8 cellular contexts compared by ENCODE assay signal in the genomic region with DNA sequence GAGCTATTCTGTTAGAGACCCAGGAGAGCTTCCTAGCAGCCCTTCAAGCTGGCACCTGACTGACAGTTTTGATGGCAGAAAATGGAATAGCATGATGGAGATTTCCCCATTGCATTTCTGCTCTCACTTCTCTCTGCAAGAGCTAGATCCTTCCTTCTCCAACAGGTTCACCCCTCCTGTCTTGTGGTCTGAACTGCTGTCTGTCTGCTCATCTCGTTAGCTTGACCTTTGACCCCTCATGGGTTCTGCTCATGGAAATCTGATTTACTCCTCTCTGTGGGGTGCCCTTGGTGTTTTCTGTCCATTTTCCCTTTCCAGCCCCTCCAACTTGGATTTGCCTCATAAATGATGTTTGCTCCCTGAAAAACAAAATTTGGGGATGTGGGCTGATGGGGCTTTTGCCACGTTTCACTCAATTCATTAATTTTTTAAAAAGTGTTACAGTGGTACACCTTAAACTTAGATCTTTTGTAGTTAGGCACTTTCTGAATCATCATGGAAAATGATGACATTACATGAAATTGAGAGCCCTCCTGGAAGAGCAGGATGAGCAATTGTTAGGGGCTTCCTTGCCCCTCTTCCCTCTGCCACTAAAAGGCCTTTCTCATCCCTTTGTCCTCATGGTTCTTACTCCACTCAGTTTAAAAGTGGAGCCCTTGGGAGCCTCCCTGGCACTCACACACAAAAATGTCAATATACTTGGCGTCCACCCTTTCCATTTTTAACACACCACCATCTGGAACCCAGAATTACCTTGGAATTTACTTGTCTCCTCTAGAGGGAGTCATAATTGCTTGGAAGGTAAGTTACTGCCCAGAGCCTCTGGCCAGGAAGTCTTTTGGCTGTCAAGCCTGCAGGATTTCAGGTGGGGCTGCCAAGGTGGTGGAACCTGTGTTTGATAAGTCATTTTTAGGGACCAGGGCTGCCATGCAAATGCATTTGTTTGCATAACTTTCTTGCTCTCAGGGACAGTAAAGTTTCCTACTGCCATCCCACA. TPM values are rescaled to one million over a fixed set of nuclear protein-coding genes. Genes with fewer than 3 reads are reported as not detected.
A peak's percentile ranks its signal among the peaks of the same experiment; 100 is the strongest.
DNase-seq lines count a peak whose midpoint lies in the region; ATAC-seq, FAIRE-seq and TF ChIP-seq lines count a peak whose summit lies in the region.

No MANE protein-coding gene starts in this region.

- no peak overlapping the region for H3K14ac ChIP-seq in mesenchymal stem cell (ENCODE audit: low read length in 2 of 2)

- CTCF ChIA-PET in Panc1 (lab: Charles Lee), result interaction anchor here (1.1 kb wide), 1 partner anchor 174 kb away, joined by 5 read pairs; no protein-coding TSS in a partner anchor

- H3K23ac ChIP-seq in mesenchymal stem cell (ENCODE audit: low read length in 2 of 2), result no peak overlapping the region

- H3K4me2 ChIP-seq in mesenchymal stem cell (ENCODE audit: low read length, poor library complexity, severe bottlenecking), result no peak overlapping the region

- H2AK5ac ChIP-seq in mesenchymal stem cell (ENCODE audit: low read length, severe bottlenecking), result no peak overlapping the region

- H2BK15ac ChIP-seq in mesenchymal stem cell (ENCODE audit: low read depth, poor library complexity, severe bottlenecking), result no peak overlapping the region

- no peak overlapping the region for H3K4ac ChIP-seq in mesenchymal stem cell (ENCODE audit: low read depth in 1 of 2, low read length in 2 of 2)

- no peaks in the 10 kb centered on the region for H3K27me3 Mint-ChIP-seq in mesothelial cell of epicardium (ENCODE audit: low read depth)

- no peaks in the 10 kb centered on the region for H3K9me3 ChIP-seq in Panc1 (ENCODE audit: control insufficient read depth, insufficient read depth, low read depth, low read length)
- no peaks in the 10 kb centered on the region for H3K9me3 ChIP-seq in mesenchymal stem cell (ENCODE audit: control insufficient read depth, low read length)

- ATAC-seq in Panc1 (no peak), GM21390 (IDR thresholded peaks at IDR 0.05; ENCODE audit: unreplicated experiment) (no peak)

- no peak overlapping the region for H3K27ac Mint-ChIP-seq in mesothelial cell of epicardium

- no peak overlapping the region for H2BK5ac ChIP-seq in mesenchymal stem cell (ENCODE audit: low read depth, low read length, poor library complexity, severe bottlenecking)

- H3K9me3 Mint-ChIP-seq in mesothelial cell of epicardium, result no peaks in the 10 kb centered on the region

- H3K27ac ChIP-seq in Panc1 (ENCODE audit: low read length), result no peak overlapping the region
- no peak overlapping the region for H3K27ac ChIP-seq in mesenchymal stem cell (ENCODE audit: low read length, poor library complexity, severe bottlenecking)

- POLR2A ChIA-PET in Panc1 (lab: Charles Lee), result no interaction called here

- no peak overlapping the region for H3K18ac ChIP-seq in mesenchymal stem cell (ENCODE audit: low read depth in 1 of 2, low read length in 2 of 2)

- H3K36me3 ChIP-seq in Panc1 (ENCODE audit: control insufficient read depth, insufficient read depth, low read length) (no peaks in the 10 kb centered on the region), mesenchymal stem cell (ENCODE audit: control insufficient read depth in 1 of 2, insufficient read depth in 2 of 2, low read depth in 1 of 2, low read length in 2 of 2) (peaks cover 36 to 48% of the 10 kb centered on the region in 2 experiments)

- no peak overlapping the region for H2AFZ ChIP-seq in mesenchymal stem cell (ENCODE audit: low read depth, low read length)

- H4K91ac ChIP-seq in mesenchymal stem cell (ENCODE audit: low read length), result no peak overlapping the region

- H3K79me1 ChIP-seq in mesenchymal stem cell (replicated peaks; ENCODE audit: low read length, poor library complexity, severe bottlenecking), result peaks cover 15% of the 10 kb centered on the region

- H3K4me3 ChIP-seq in Panc1 (ENCODE audit: low read depth in 2 of 2, low read length in 2 of 2), result no peak overlapping the region
- H3K4me3 ChIP-seq in fibroblast of pulmonary artery (replicated peaks; ENCODE audit: low read depth, low read length), result no peak overlapping the region
- no peak overlapping the region for H3K4me3 ChIP-seq in mesenchymal stem cell (ENCODE audit: insufficient read depth in 1 of 2, low read depth in 1 of 2, low read length in 2 of 2)

- no peaks in the 10 kb centered on the region for H3K4me1 Mint-ChIP-seq in mesothelial cell of epicardium

- peak; percentile 38 for DNase-seq in NCI-H2196 (lab: John Stamatoyannopoulos, UW; ENCODE audit: unreplicated experiment)
- DNase-seq in NCI-H2196 treated with DMSO at 0.1 percent for 48 hours (lab: John Stamatoyannopoulos, UW; ENCODE audit: unreplicated experiment), result no peak
- DNase-seq in H54 (ENCODE audit: insufficient read length, low spot score), result peak; percentile 33
- DNase-seq in Panc1 (ENCODE audit: low read depth, low spot score), result no peak
- peak; percentile 42 for DNase-seq in fibroblast of pulmonary artery (ENCODE audit: low read depth)
- DNase-seq in mesenchymal stem cell, result no peak
- DNase-seq in mesothelial cell of epicardium (ENCODE audit: low spot score in 2 of 2, unreplicated experiment in 2 of 2), result no peak

- no peak overlapping the region for H4K8ac ChIP-seq in mesenchymal stem cell (ENCODE audit: low read length)

- H3K4me3 Mint-ChIP-seq in mesothelial cell of epicardium, result no peak overlapping the region

- BruUV-seq in Panc1 (replicated peaks; lab: Mats Ljungman, UMichigan), result no TSS peak

- TF ChIP-seq POLR2A in H54 (IDR thresholded peaks at IDR 0.05; ENCODE audit: low read depth, low read length), result no peak

- TF ChIP-seq CTCF in Panc1 (IDR thresholded peaks at IDR 0.05), result peak; percentile 68
- peak; percentile 55 for TF ChIP-seq CTCF in fibroblast of pulmonary artery (IDR thresholded peaks at IDR 0.05; ENCODE audit: low read length, missing control alignments)
- no peak for TF ChIP-seq CTCF in mesothelial cell of epicardium (IDR thresholded peaks at IDR 0.05; ENCODE audit: unreplicated experiment)

- in situ Hi-C loops in Panc1 (cut with HindIII; ENCODE audit: low pct_unique_long_range_greater_than_20kb, low sequenced_read_pairs), result no loop called here

- H3K27me3 ChIP-seq in Panc1 (ENCODE audit: control insufficient read depth, insufficient read depth, low read length) (no peaks in the 10 kb centered on the region), mesenchymal stem cell (ENCODE audit: control insufficient read depth in 1 of 2, insufficient read depth in 1 of 2, low read length in 2 of 2) (no peaks in the 10 kb centered on the region)

- H2BK120ac ChIP-seq in mesenchymal stem cell (ENCODE audit: low read depth, low read length), result no peak overlapping the region

- no peak overlapping the region for H2BK12ac ChIP-seq in mesenchymal stem cell (ENCODE audit: low read length in 2 of 2)

- peaks cover under 1% of the 10 kb centered on the region for H3K36me3 Mint-ChIP-seq in mesothelial cell of epicardium

- 82% methylated on average over 1 of the region's 3 CpGs for WGBS in mesenchymal stem cell

- H3K4me1 ChIP-seq in Panc1 (ENCODE audit: control insufficient read depth, insufficient read depth, low read length) (no peaks in the 10 kb centered on the region), mesenchymal stem cell (ENCODE audit: control insufficient read depth, insufficient read depth, low read depth, low read length) (peaks cover 14% of the 10 kb centered on the region)

- FAIRE-seq in H54 (lab: Jason Lieb, UNC), result no peak

- no peak overlapping the region for H3K9ac ChIP-seq in mesenchymal stem cell (ENCODE audit: low read length)

- intact Hi-C loops in Panc1 (cut with micrococcal nuclease; ENCODE audit: unreplicated experiment), result loop anchor here (10.0 kb wide), 1 partner anchor 246 kb away; no protein-coding TSS in a partner anchor

RNA-seq across cellular contexts. Expression of gene IL19, which starts 31.9 kb away (rescaled TPM):
- not detected for total RNA-seq in Panc1 (2021; ENCODE audit: unreplicated experiment)
- polyA plus RNA-seq in Panc1 (2012; ENCODE audit: insufficient read length), result not detected
- 0.04 TPM for polyA plus RNA-seq in mesenchymal stem cell (2013, experiment 1 of 2)
- 0.07 TPM for polyA plus RNA-seq in mesenchymal stem cell (2013, experiment 2 of 2)
- not detected in 3 replicates for total RNA-seq in mesothelial cell of epicardium

RNA-seq across cellular contexts. Expression of gene IL10, which starts 33.6 kb away (rescaled TPM):
- not detected for total RNA-seq in Panc1 (2021; ENCODE audit: unreplicated experiment)
- not detected for polyA plus RNA-seq in Panc1 (2012; ENCODE audit: insufficient read length)
- 0.11 TPM for polyA plus RNA-seq in mesenchymal stem cell (2013, experiment 1 of 2)
- polyA plus RNA-seq in mesenchymal stem cell (2013, experiment 2 of 2), result not detected
- not detected in 3 replicates for total RNA-seq in mesothelial cell of epicardium

RNA-seq across cellular contexts. Expression of gene MAPKAPK2, which starts 54.0 kb away (rescaled TPM):
- 72.4 TPM for total RNA-seq in Panc1 (2021; ENCODE audit: unreplicated experiment)
- 52.2 TPM for polyA plus RNA-seq in Panc1 (2012; ENCODE audit: insufficient read length)
- 73.7 TPM for polyA plus RNA-seq in mesenchymal stem cell (2013, experiment 1 of 2)
- polyA plus RNA-seq in mesenchymal stem cell (2013, experiment 2 of 2), result 75.7 TPM
- 59.0 to 60.2 TPM (median 59.1 TPM) in 3 replicates for total RNA-seq in mesothelial cell of epicardium

Comparison
In these comparisons a context has a peak if more than half of its experiments do, and no peak if none do; other contexts are left out.
1. DNase-seq: peak in NCI-H2196 (single experiment), H54 (single experiment) and fibroblast of pulmonary artery (single experiment); none in NCI-H2196 treated with DMSO at 0.1 percent for 48 hours (single experiment), Panc1 (single experiment), mesenchymal stem cell (single experiment) and mesothelial cell of epicardium (0 of 2).